In genomic region chr9:132142883-132143282, GRCh38 we compare ENCODE assay signal across 16 cellular contexts. TPM values are rescaled to one million over a fixed set of nuclear protein-coding genes. Genes with fewer than 3 reads are reported as not detected.
DNase-seq lines count a peak whose midpoint lies in the region; ATAC-seq, FAIRE-seq and TF ChIP-seq lines count a peak whose summit lies in the region.
"Had no signal": no experiment of that assay in that cellular context is flagged by ENCODE, and none has a peak within 500 bp of the region (broad histone marks: within the 10 kb centered on the region; RNA-seq: fewer than 3 reads in every experiment).

No MANE protein-coding gene starts in this region.

- H3K79me1 ChIP-seq in IMR-90 (ENCODE audit: low read depth in 1 of 2, low read length in 2 of 2) = no peaks in the 10 kb centered on the region

- POLR2A ChIA-PET in IMR-90 (lab: Charles Lee; ENCODE audit: unreplicated experiment) = no interaction called here

- TF ChIP-seq RAD21 in IMR-90 (IDR thresholded peaks at IDR 0.05; ENCODE audit: low read length) = no peak

- H3K14ac ChIP-seq in IMR-90 (replicated peaks; ENCODE audit: low read depth, low read length) = no peak overlapping the region

- no peaks in the 10 kb centered on the region for H4K20me1 ChIP-seq in IMR-90 (ENCODE audit: insufficient read depth, low read length)

- TF ChIP-seq CTCF in IMR-90 (conservative IDR thresholded peaks at IDR 0.05; ENCODE audit: low read depth, low read length) = no peak
- TF ChIP-seq CTCF in kidney (IDR thresholded peaks at IDR 0.05; ENCODE audit: borderline replicate concordance, extremely low read depth, insufficient read depth) = no peak

- H3K27me3 ChIP-seq in IMR-90 (ENCODE audit: control insufficient read depth, insufficient read depth, low read length) = peaks cover 64% of the 10 kb centered on the region

- in situ Hi-C loops in IMR-90 (cut with MboI; ENCODE audit: low sequenced_read_pairs) = no loop called here

- WGBS in IMR-90 (ENCODE audit: extremely low coverage in 2 of 2, insufficient read length in 1 of 2), 2 experiments = 53% methylated on average over 4 of the region's 9 CpGs; no CpG with 5 or more reads in 1 of the 2 experiments

- H3K4me3 ChIP-seq in IMR-90 (ENCODE audit: insufficient read depth, low read depth, low read length) (no peak overlapping the region), kidney (ENCODE audit: low read length in 2 of 2) (no peak overlapping the region)
- H3K4me3 ChIP-seq: GM23338 had no signal

- no peak overlapping the region for H4K5ac ChIP-seq in IMR-90 (ENCODE audit: low read depth, low read length)

- H2AFZ ChIP-seq in IMR-90 (replicated peaks; ENCODE audit: low read length, poor library complexity) = peak overlapping the region; percentile 64
- H2AFZ ChIP-seq: GM23338 had no signal

- ATAC-seq in IMR-90 (ENCODE audit: low read depth) = no peak
- ATAC-seq in GM18909 (IDR thresholded peaks at IDR 0.05; ENCODE audit: poor library complexity, unreplicated experiment) = no peak
- no peak for ATAC-seq in GM21529 (IDR thresholded peaks at IDR 0.05; ENCODE audit: unreplicated experiment)
- ATAC-seq: GM23338, HepG2 had no signal

- H2BK15ac ChIP-seq in IMR-90 (ENCODE audit: low read depth, low read length) = no peak overlapping the region

- H4K8ac ChIP-seq in IMR-90 (ENCODE audit: low read depth in 2 of 2, low read length in 2 of 2) = no peak overlapping the region

- no peak overlapping the region for H3K4ac ChIP-seq in IMR-90 (ENCODE audit: low read depth, low read length)

- H2BK5ac ChIP-seq in IMR-90 (ENCODE audit: low read depth, low read length, poor library complexity, severe bottlenecking) = no peak overlapping the region

- H4K91ac ChIP-seq in IMR-90 (ENCODE audit: insufficient read depth, low read depth, low read length) = no peak overlapping the region

- no peaks in the 10 kb centered on the region for H3K9me1 ChIP-seq in IMR-90 (ENCODE audit: insufficient read depth, low read length)

- TF ChIP-seq POLR2A in IMR-90 (IDR thresholded peaks at IDR 0.05; ENCODE audit: low read depth, low read length) = no peak

- no peak for FAIRE-seq in kidney (lab: Jason Lieb, UNC)
- FAIRE-seq: HepG2 had no signal

- DNase-seq in NCI-H82 (lab: John Stamatoyannopoulos, UW) = peak; percentile 60
- DNase-seq in NCI-H82 treated with DMSO at 0.1 percent for 48 hours (lab: John Stamatoyannopoulos, UW; ENCODE audit: unreplicated experiment) = no peak
- DNase-seq in IMR-90 = no peak
- DNase-seq in SK-N-DZ (ENCODE audit: low spot score) = peak; percentile 46
- peak; percentile 8 for DNase-seq in kidney
- DNase-seq in activated T-cell treated with anti-CD3 and anti-CD28 coated beads for 4 hours = no peak
- DNase-seq: ACHN; Calu3; CD4-positive, alpha-beta T cell; DMS79; NCI-H187; NCI-H446 treated with DMSO at 0.1 percent for 48 hours had no signal

- H3K27ac ChIP-seq in IMR-90 (ENCODE audit: insufficient read depth, low read length) (no peak overlapping the region), kidney (ENCODE audit: low read depth in 2 of 2, low read length in 2 of 2) (no peak overlapping the region)

- H2AK9ac ChIP-seq in IMR-90 (replicated peaks; ENCODE audit: low read depth, low read length, poor library complexity) = no peak overlapping the region

- H3K9me3 ChIP-seq in IMR-90 (ENCODE audit: control insufficient read depth, insufficient read depth, low read length) (no peaks in the 10 kb centered on the region), kidney (ENCODE audit: control insufficient read depth in 1 of 2, low read length in 2 of 2) (no peaks in the 10 kb centered on the region)

- H3K4me1 ChIP-seq in IMR-90 (ENCODE audit: control insufficient read depth, insufficient read depth, low read length) (0 out of 2 replicates have a peak, but pooled peaks cover 5% of the 10 kb centered on the region), kidney (ENCODE audit: control insufficient read depth in 1 of 2, insufficient read depth in 1 of 2, low read depth in 1 of 2, low read length in 2 of 2) (peaks cover 0 to 2% of the 10 kb centered on the region in 2 donors)

- H3K4me2 ChIP-seq in IMR-90 (ENCODE audit: low read depth, low read length) = no peak overlapping the region
- H3K4me2 ChIP-seq: GM23338 had no signal

- no peak overlapping the region for H2BK120ac ChIP-seq in IMR-90 (ENCODE audit: low read depth, low read length)

- CTCF ChIA-PET in IMR-90 (lab: Yijun Ruan, JAX) = no interaction called here

- no peak overlapping the region for H3K23ac ChIP-seq in IMR-90 (ENCODE audit: low read depth, low read length)

- intact Hi-C loops in IMR-90 (cut with micrococcal nuclease) (no loop called here), kidney (cut with DNase I) (no loop called here)

- dilution Hi-C loops in IMR-90 (cut with HindIII; ENCODE audit: low sequenced_read_pairs, unreplicated experiment) = no loop called here

- H3K36me3 ChIP-seq in IMR-90 (ENCODE audit: control insufficient read depth, insufficient read depth, low read length) (no peaks in the 10 kb centered on the region), kidney (ENCODE audit: control insufficient read depth in 1 of 2, insufficient read depth in 2 of 2, low read length in 2 of 2) (no peaks in the 10 kb centered on the region)

- no peak overlapping the region for H2BK20ac ChIP-seq in IMR-90 (ENCODE audit: low read depth, low read length)

- H3K9ac ChIP-seq in IMR-90 (ENCODE audit: low read depth, low read length) (no peak overlapping the region), kidney (ENCODE audit: low read length in 2 of 2) (no peak overlapping the region)

- no TSS peak for BruUV-seq in IMR-90 (replicated peaks; lab: Mats Ljungman, UMichigan)

- no peak overlapping the region for H3K56ac ChIP-seq in IMR-90 (ENCODE audit: extremely low read depth, insufficient read depth, low read length)

- H3K18ac ChIP-seq in IMR-90 (ENCODE audit: low read depth, low read length) = no peak overlapping the region

- no peak overlapping the region for H2AK5ac ChIP-seq in IMR-90 (ENCODE audit: low read depth, low read length)

TF ChIP-seq in IMR-90, 13 proteins besides CTCF, POLR2A, EP300 and RAD21:
- TF ChIP-seq ELK1 (IDR thresholded peaks at IDR 0.05; ENCODE audit: borderline replicate concordance, low read depth, low read length) (no peak), RFX5 (IDR thresholded peaks at IDR 0.05; ENCODE audit: low read depth, low read length) (no peak), RCOR1 (IDR thresholded peaks at IDR 0.05; ENCODE audit: insufficient replicate concordance, low read length) (no peak), SMC3 (IDR thresholded peaks at IDR 0.05; ENCODE audit: low read depth, low read length) (no peak), NFE2L2 (IDR thresholded peaks at IDR 0.05; ENCODE audit: low read depth, low read length) (no peak), MAFK (IDR thresholded peaks at IDR 0.05; ENCODE audit: low read depth, low read length) (no peak), MXI1 (IDR thresholded peaks at IDR 0.05; ENCODE audit: borderline replicate concordance, low read depth, low read length) (no peak), FOS (IDR thresholded peaks at IDR 0.05; ENCODE audit: low read depth, low read length) (no peak), BHLHE40 (IDR thresholded peaks at IDR 0.05; ENCODE audit: low read depth, low read length) (no peak), CHD1 (IDR thresholded peaks at IDR 0.05; ENCODE audit: low read depth, low read length) (no peak), MAZ (IDR thresholded peaks at IDR 0.05; ENCODE audit: borderline replicate concordance, low read depth, low read length) (no peak)
- TF ChIP-seq, protein P1, sequence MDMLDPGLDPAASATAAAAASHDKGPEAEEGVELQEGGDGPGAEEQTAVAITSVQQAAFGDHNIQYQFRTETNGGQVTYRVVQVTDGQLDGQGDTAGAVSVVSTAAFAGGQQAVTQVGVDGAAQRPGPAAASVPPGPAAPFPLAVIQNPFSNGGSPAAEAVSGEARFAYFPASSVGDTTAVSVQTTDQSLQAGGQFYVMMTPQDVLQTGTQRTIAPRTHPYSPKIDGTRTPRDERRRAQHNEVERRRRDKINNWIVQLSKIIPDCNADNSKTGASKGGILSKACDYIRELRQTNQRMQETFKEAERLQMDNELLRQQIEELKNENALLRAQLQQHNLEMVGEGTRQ (IDR thresholded peaks at IDR 0.05; ENCODE audit: low read depth, low read length) = no peak

RNA-seq across cellular contexts. Expression of gene NTNG2, which starts 19.0 kb away (rescaled TPM):
- 0.28 and 0.54 TPM in 2 replicates for total RNA-seq in IMR-90 (2012; rRNA removed)
- polyA plus RNA-seq in IMR-90 (2012; rRNA removed) = 0.84 and 1.2 TPM in 2 replicates
- polyA plus RNA-seq in IMR-90 (2012; cell fraction: cytosol; rRNA removed) = 0.37 and 2.0 TPM in 2 replicates
- polyA plus RNA-seq in IMR-90 (2012; cell fraction: nucleus; rRNA removed; ENCODE audit: low replicate concordance) = 2.7 and 3.2 TPM in 2 replicates
- 0.89 and 1.5 TPM in 2 replicates for polyA plus RNA-seq in SK-N-DZ (2014; cell fraction: cytosol; rRNA removed)
- 17.6 and 20.7 TPM in 2 replicates for polyA plus RNA-seq in SK-N-DZ (2014; cell fraction: nucleus; rRNA removed)
- 2.2 TPM for total RNA-seq in kidney
- 0.54 TPM for polyA plus RNA-seq in kidney (ENCODE audit: insufficient read depth, low read depth, low replicate concordance)
- total RNA-seq: Calu3 had no signal

Comparison
In these comparisons a context has a peak if more than half of its experiments do, and no peak if none do; other contexts are left out.
1. DNase-seq: peak in NCI-H82 (single experiment), SK-N-DZ (single experiment) and kidney (single experiment); none in NCI-H82 treated with DMSO at 0.1 percent for 48 hours (single experiment), IMR-90 (single experiment) and activated T-cell treated with anti-CD3 and anti-CD28 coated beads for 4 hours (single experiment).